ENCODE assay signal across 21 cellular contexts in genomic region chr4:149008415-149009025, GRCh38.
"Had no signal": no experiment of that assay in that cellular context is flagged by ENCODE, and none has a peak within 500 bp of the region (broad histone marks: within the 10 kb centered on the region; RNA-seq: fewer than 3 reads in every experiment).

No MANE protein-coding gene starts in this region.

- H3K27ac ChIP-seq: hepatocyte, ovary, sigmoid colon, spleen, tibial artery had no signal

- H3K4me1 ChIP-seq: spleen had no signal

- H3K36me3 ChIP-seq: ovary, sigmoid colon, spleen, tibial artery had no signal

- H3K4me3 Mint-ChIP-seq: activated naive CD4-positive, alpha-beta T cell treated with anti-CD3 and anti-CD28 coated beads, Interleukin-2, amount 10 ng/mL, durations not matched to agents 7 days and 5 days; activated naive CD8-positive, alpha-beta T cell treated with anti-CD3 and anti-CD28 coated beads, Interleukin-2, amount 50 U/mL, for 24 hours; dendritic cell treated with granulocyte-macrophage colony-stimulating factor and Interleukin-4, amounts not matched to agents 40 ng/mL and 50 ng/mL, for 4 days; effector memory CD8-positive, alpha-beta T cell; naive thymus-derived CD4-positive, alpha-beta T cell had no signal

- H3K36me3 Mint-ChIP-seq: activated naive CD4-positive, alpha-beta T cell treated with anti-CD3 and anti-CD28 coated beads, Interleukin-2, amount 10 ng/mL, durations not matched to agents 7 days and 5 days; naive thymus-derived CD4-positive, alpha-beta T cell had no signal

- ATAC-seq: activated CD4-positive, CD25-positive, alpha-beta regulatory T cell treated with anti-CD3 and anti-CD28 coated beads, Interleukin-2, amount 50 U/mL, for 24 hours; activated naive CD8-positive, alpha-beta T cell treated with anti-CD3 and anti-CD28 coated beads, Interleukin-2, amount 50 U/mL, for 24 hours; effector memory CD8-positive, alpha-beta T cell; mucosa of descending colon; naive thymus-derived CD4-positive, alpha-beta T cell had no signal

- H3K9me3 ChIP-seq: ovary, tibial artery had no signal

- H3K27ac Mint-ChIP-seq: activated naive CD4-positive, alpha-beta T cell treated with anti-CD3 and anti-CD28 coated beads, Interleukin-2, amount 10 ng/mL, durations not matched to agents 7 days and 5 days; activated naive CD8-positive, alpha-beta T cell treated with anti-CD3 and anti-CD28 coated beads, Interleukin-2, amount 50 U/mL, for 24 hours; dendritic cell treated with granulocyte-macrophage colony-stimulating factor and Interleukin-4, amounts not matched to agents 40 ng/mL and 50 ng/mL, for 4 days; effector memory CD8-positive, alpha-beta T cell; naive thymus-derived CD4-positive, alpha-beta T cell had no signal

- H3K4me1 Mint-ChIP-seq: activated naive CD4-positive, alpha-beta T cell treated with anti-CD3 and anti-CD28 coated beads, Interleukin-2, amount 10 ng/mL, durations not matched to agents 7 days and 5 days; activated naive CD8-positive, alpha-beta T cell treated with anti-CD3 and anti-CD28 coated beads, Interleukin-2, amount 50 U/mL, for 24 hours; naive thymus-derived CD4-positive, alpha-beta T cell had no signal

- H3K9me3 Mint-ChIP-seq: activated naive CD4-positive, alpha-beta T cell treated with anti-CD3 and anti-CD28 coated beads, Interleukin-2, amount 10 ng/mL, durations not matched to agents 7 days and 5 days; activated naive CD8-positive, alpha-beta T cell treated with anti-CD3 and anti-CD28 coated beads, Interleukin-2, amount 50 U/mL, for 24 hours had no signal

- H3K79me2 ChIP-seq: hepatocyte had no signal

- H2AFZ ChIP-seq: hepatocyte had no signal

- H3K27me3 ChIP-seq: hepatocyte, ovary, sigmoid colon, spleen, tibial artery had no signal

- H3K27me3 Mint-ChIP-seq: activated naive CD4-positive, alpha-beta T cell treated with anti-CD3 and anti-CD28 coated beads, Interleukin-2, amount 10 ng/mL, durations not matched to agents 7 days and 5 days; activated naive CD8-positive, alpha-beta T cell treated with anti-CD3 and anti-CD28 coated beads, Interleukin-2, amount 50 U/mL, for 24 hours; dendritic cell treated with granulocyte-macrophage colony-stimulating factor and Interleukin-4, amounts not matched to agents 40 ng/mL and 50 ng/mL, for 4 days; effector memory CD8-positive, alpha-beta T cell had no signal

- DNase-seq: activated CD4-positive, alpha-beta T cell treated with anti-CD3 and anti-CD28 coated beads, Interleukin-2, amount 50 U/mL, for 1 hour; activated CD8-positive, alpha-beta memory T cell treated with anti-CD3 and anti-CD28 coated beads for 24 hours; activated CD8-positive, alpha-beta memory T cell treated with anti-CD3 and anti-CD28 coated beads, Interleukin-2, amount 50 U/mL, for 48 hours; activated effector memory CD4-positive, alpha-beta T cell treated with Interleukin-2 at 50 U/mL for 16 hours; activated naive CD4-positive, alpha-beta T cell treated with anti-CD3 and anti-CD28 coated beads, Interleukin-2, amount 10 ng/mL, durations not matched to agents 7 days and 5 days; activated naive CD8-positive, alpha-beta T cell treated with anti-CD3 and anti-CD28 coated beads, Interleukin-2, amount 50 U/mL, for 24 hours; activated T-cell treated with anti-CD3 and anti-CD28 coated beads, Interleukin-2, amount 50 U/mL, for 48 hours; aorta; effector memory CD8-positive, alpha-beta T cell; mucosa of descending colon; naive thymus-derived CD4-positive, alpha-beta T cell; ovary; sigmoid colon; spleen; stimulated activated CD8-positive, alpha-beta memory T cell treated with anti-CD3 and anti-CD28 coated beads, Interleukin-4, amount 100 ng/mL, for 48 hours; stimulated activated naive CD4-positive, alpha-beta T cell; T1000; tibial artery had no signal

- H3K4me3 ChIP-seq: hepatocyte, mucosa of descending colon, ovary, sigmoid colon, spleen, tibial artery had no signal

- H3K4me2 ChIP-seq: hepatocyte had no signal
